8 cellular contexts compared by ENCODE assay signal in the genomic region with DNA sequence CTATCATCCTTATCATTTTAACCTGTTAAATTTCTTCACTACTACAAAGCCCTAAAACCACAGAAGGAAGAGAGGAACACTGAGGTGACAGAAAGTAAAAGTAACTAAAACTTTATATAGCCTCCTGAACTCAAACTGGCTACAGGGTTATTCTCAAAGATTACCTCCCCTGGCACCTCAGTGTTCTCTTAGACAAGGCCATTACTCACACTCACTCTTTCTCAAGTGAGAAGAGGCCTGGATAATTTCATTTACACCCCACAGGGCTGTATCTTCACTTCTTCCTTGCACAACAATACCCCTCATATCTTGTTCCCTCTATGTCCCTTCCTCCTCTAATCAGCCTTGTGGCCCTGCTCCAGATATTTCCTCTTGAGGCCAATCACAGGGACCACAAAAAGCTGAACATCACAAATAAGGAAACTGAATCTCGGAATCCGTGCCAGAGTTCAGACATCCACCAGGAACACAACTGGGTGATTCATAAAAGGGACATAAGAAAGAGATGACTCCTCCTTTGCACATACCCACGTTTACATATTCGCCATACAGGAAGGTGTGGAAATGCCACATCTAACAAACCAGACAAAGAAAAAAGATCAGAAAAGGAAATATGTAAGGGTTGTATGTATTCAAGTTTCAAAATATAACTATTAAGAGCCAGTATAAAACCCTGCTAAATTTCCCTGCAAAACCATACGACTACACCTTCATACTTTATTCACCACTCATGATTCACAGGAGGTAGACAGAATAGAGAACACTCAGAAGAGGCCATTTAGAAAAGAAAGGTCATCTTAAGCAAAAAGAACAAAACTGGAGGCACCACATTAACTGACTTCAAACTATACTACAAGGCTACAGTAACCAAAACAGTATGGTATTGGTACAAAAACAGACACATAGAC. TPM values are rescaled to one million over a fixed set of nuclear protein-coding genes. Genes with fewer than 3 reads are reported as not detected.
DNase-seq lines count a peak whose midpoint lies in the region; ATAC-seq and TF ChIP-seq lines count a peak whose summit lies in the region.

No MANE protein-coding gene starts in this region.

- H3K27ac Mint-ChIP-seq in stimulated activated naive B cell treated with anti-CD40 and anti-IgM and Interleukin-4, amounts not matched to agents 10 μg/mL and 1 μg/mL and 100 μg/mL, for 72 hours: no peak overlapping the region

- peak overlapping the region; percentile 80 for H3K27ac ChIP-seq in smooth muscle cell (ENCODE audit: low read depth)

- H3K36me3 Mint-ChIP-seq in stimulated activated naive B cell treated with anti-CD40 and anti-IgM and Interleukin-4, amounts not matched to agents 10 μg/mL and 1 μg/mL and 100 μg/mL, for 72 hours: peaks cover 0 to 5% of the 10 kb centered on the region in 2 donors

- H3K27me3 ChIP-seq in smooth muscle cell (ENCODE audit: low read depth): no peaks in the 10 kb centered on the region

- 42% methylated on average over 5 of the region's 5 CpGs for WGBS in smooth muscle cell (ENCODE audit: low lambda C conversion rate)

- no peak overlapping the region for H3K4me2 ChIP-seq in smooth muscle cell

- H2AFZ ChIP-seq in smooth muscle cell (ENCODE audit: low read depth): no peak overlapping the region

- peak; percentile 21 for DNase-seq in UCSD-AML1 (lab: John Stamatoyannopoulos, UW; ENCODE audit: unreplicated experiment)
- peak; percentile 89 for DNase-seq in epithelial cell of esophagus (ENCODE audit: low read depth)
- DNase-seq in smooth muscle cell (lab: John Stamatoyannopoulos, UW; ENCODE audit: unreplicated experiment): no peak
- DNase-seq in OCI-M1 (lab: John Stamatoyannopoulos, UW): no peak
- DNase-seq in stimulated activated naive B cell treated with anti-CD40 and anti-IgM and Interleukin-4, amounts not matched to agents 10 μg/mL and 1 μg/mL and 100 μg/mL, for 72 hours: no peak
- no peak for DNase-seq in NOMO-1 (lab: John Stamatoyannopoulos, UW; ENCODE audit: unreplicated experiment in 2 of 2)

- no peaks in the 10 kb centered on the region for H3K36me3 ChIP-seq in smooth muscle cell (ENCODE audit: low read depth)

- ATAC-seq in HG02798 (IDR thresholded peaks at IDR 0.05; ENCODE audit: poor library complexity, unreplicated experiment) (peak; percentile 28), HG02588 (IDR thresholded peaks at IDR 0.05; ENCODE audit: unreplicated experiment) (no peak)
- ATAC-seq in stimulated activated naive B cell treated with anti-CD40 and anti-IgM and Interleukin-4, amounts not matched to agents 10 μg/mL and 1 μg/mL and 100 μg/mL, for 72 hours (replicated peaks): no peak

- H3F3A ChIP-seq in smooth muscle cell (ENCODE audit: low read depth): peaks cover 17% of the 10 kb centered on the region

- H3K27me3 Mint-ChIP-seq in stimulated activated naive B cell treated with anti-CD40 and anti-IgM and Interleukin-4, amounts not matched to agents 10 μg/mL and 1 μg/mL and 100 μg/mL, for 72 hours: no peaks in the 10 kb centered on the region

- peaks cover 0 to 9% of the 10 kb centered on the region in 2 donors for H3K4me1 Mint-ChIP-seq in stimulated activated naive B cell treated with anti-CD40 and anti-IgM and Interleukin-4, amounts not matched to agents 10 μg/mL and 1 μg/mL and 100 μg/mL, for 72 hours

- no peaks in the 10 kb centered on the region for H4K20me1 ChIP-seq in smooth muscle cell (ENCODE audit: low read depth)

- H3K9ac ChIP-seq in smooth muscle cell (ENCODE audit: low read depth): peak overlapping the region; percentile 31

- no peak overlapping the region for H3K4me3 ChIP-seq in epithelial cell of esophagus (ENCODE audit: low read length)
- no peak overlapping the region for H3K4me3 ChIP-seq in smooth muscle cell

- H3K4me3 Mint-ChIP-seq in stimulated activated naive B cell treated with anti-CD40 and anti-IgM and Interleukin-4, amounts not matched to agents 10 μg/mL and 1 μg/mL and 100 μg/mL, for 72 hours: no peak overlapping the region

- TF ChIP-seq CTCF in epithelial cell of esophagus (IDR thresholded peaks at IDR 0.05; ENCODE audit: insufficient read depth, low read depth, low read length, missing control alignments): no peak
- TF ChIP-seq CTCF in smooth muscle cell (IDR thresholded peaks at IDR 0.05; ENCODE audit: borderline replicate concordance, insufficient read depth, poor library complexity, severe bottlenecking): no peak

- no peaks in the 10 kb centered on the region for H3K9me3 ChIP-seq in smooth muscle cell (replicated peaks; ENCODE audit: low read depth)

- H3K4me1 ChIP-seq in smooth muscle cell (ENCODE audit: low read depth): peaks cover 21% of the 10 kb centered on the region

- H3K9me3 Mint-ChIP-seq in stimulated activated naive B cell treated with anti-CD40 and anti-IgM and Interleukin-4, amounts not matched to agents 10 μg/mL and 1 μg/mL and 100 μg/mL, for 72 hours: peaks cover 2 to 3% of the 10 kb centered on the region in 2 donors

- H3K79me2 ChIP-seq in smooth muscle cell (ENCODE audit: low read depth): no peaks in the 10 kb centered on the region

RNA-seq across cellular contexts. Expression of a gene that starts 1.7 kb away (rescaled TPM):
- total RNA-seq in smooth muscle cell: 3.5 and 9.1 TPM in 2 replicates
- polyA plus RNA-seq in smooth muscle cell: 2.3 and 3.6 TPM in 2 replicates

RNA-seq across cellular contexts. Expression of a gene that starts 16.6 kb away (rescaled TPM):
- total RNA-seq in smooth muscle cell: 18.8 and 20.8 TPM in 2 replicates
- 11.5 and 14.4 TPM in 2 replicates for polyA plus RNA-seq in smooth muscle cell

Comparison
In these comparisons a context has a peak if more than half of its experiments do, and no peak if none do; other contexts are left out.
1. DNase-seq: peak in UCSD-AML1 (single experiment) and epithelial cell of esophagus (single experiment); none in smooth muscle cell (single experiment), OCI-M1 (single experiment), stimulated activated naive B cell treated with anti-CD40 and anti-IgM and Interleukin-4, amounts not matched to agents 10 μg/mL and 1 μg/mL and 100 μg/mL, for 72 hours (single experiment) and NOMO-1 (0 of 2).